ENCODE assay signal across 14 cellular contexts in genomic region chr17:34613064-34614019, GRCh38. TPM values are rescaled to one million over a fixed set of nuclear protein-coding genes. Genes with fewer than 3 reads are reported as not detected.
A peak's percentile ranks its signal among the peaks of the same experiment; 100 is the strongest.
DNase-seq lines count a peak whose midpoint lies in the region; ATAC-seq and TF ChIP-seq lines count a peak whose summit lies in the region.
"Had no signal": no experiment of that assay in that cellular context is flagged by ENCODE, and none has a peak within 500 bp of the region (broad histone marks: within the 10 kb centered on the region; RNA-seq: fewer than 3 reads in every experiment).

No MANE protein-coding gene starts in this region.

- TF ChIP-seq CTCF in endodermal cell (conservative IDR thresholded peaks at IDR 0.05) (no peak), retinal pigment epithelial cell (conservative IDR thresholded peaks at IDR 0.05; ENCODE audit: low read depth, low read length) (no peak)

- H3K4me1 ChIP-seq in endodermal cell (ENCODE audit: control insufficient read depth, insufficient read depth, low read length) = peaks cover 21% of the 10 kb centered on the region
- H3K4me1 ChIP-seq: right lobe of liver, upper lobe of right lung had no signal

- peaks cover 64% of the 10 kb centered on the region for H3K4me1 Mint-ChIP-seq in endodermal cell

- ATAC-seq in GM18520 (IDR thresholded peaks at IDR 0.05; ENCODE audit: unreplicated experiment) = no peak
- ATAC-seq in GM19324 (IDR thresholded peaks at IDR 0.05; ENCODE audit: low FRiP score, unreplicated experiment) = no peak
- ATAC-seq in GM19452 (IDR thresholded peaks at IDR 0.05; ENCODE audit: unreplicated experiment) = no peak
- ATAC-seq: right lobe of liver, upper lobe of right lung had no signal

- no peaks in the 10 kb centered on the region for H3K9me3 Mint-ChIP-seq in endodermal cell

- H3K27me3 Mint-ChIP-seq in endodermal cell (ENCODE audit: insufficient read depth) = peaks cover 8% of the 10 kb centered on the region

- peak overlapping the region; percentile 29 for H3K4me3 Mint-ChIP-seq in endodermal cell

- no peak overlapping the region for H3K9ac ChIP-seq in endodermal cell (ENCODE audit: extremely low read depth, low read length, poor library complexity, severe bottlenecking)

- 38 to 46% methylated on average over 3 to 19 of the region's 19 CpGs for WGBS in endodermal cell (ENCODE audit: insufficient coverage in 1 of 2, insufficient read length in 1 of 2), 2 experiments

- H3K4me3 ChIP-seq in endodermal cell (ENCODE audit: low read length) (no peak overlapping the region), retinal pigment epithelial cell (ENCODE audit: low read length) (no peak overlapping the region)
- H3K4me3 ChIP-seq: coronary artery, right lobe of liver, upper lobe of right lung had no signal

- DNase-seq in DMS 273 (lab: John Stamatoyannopoulos, UW; ENCODE audit: unreplicated experiment) = peak; percentile 61
- DNase-seq in DMS 273 treated with DMSO at 0.1 percent for 48 hours (lab: John Stamatoyannopoulos, UW) = no peak
- DNase-seq in NCI-H345 (lab: John Stamatoyannopoulos, UW) = peak; percentile 85
- peak; percentile 84 for DNase-seq in endodermal cell
- peak; percentile 18 for DNase-seq in retinal pigment epithelial cell (ENCODE audit: low read depth)
- DNase-seq: foreskin melanocyte, Karpas-422, right lobe of liver, upper lobe of right lung had no signal

- peak overlapping the region; percentile 90 for H3K27ac Mint-ChIP-seq in endodermal cell

- H3K36me3 Mint-ChIP-seq in endodermal cell (ENCODE audit: low read depth) = no peaks in the 10 kb centered on the region

- no peaks in the 10 kb centered on the region for H3K36me3 ChIP-seq in endodermal cell (ENCODE audit: control insufficient read depth, insufficient read depth, low read length)
- H3K36me3 ChIP-seq: right lobe of liver, upper lobe of right lung had no signal

- no peak overlapping the region for H3K27ac ChIP-seq in endodermal cell (ENCODE audit: low read depth, low read length)
- H3K27ac ChIP-seq: 22Rv1, coronary artery, right lobe of liver, upper lobe of right lung had no signal

- no peaks in the 10 kb centered on the region for H3K27me3 ChIP-seq in endodermal cell (ENCODE audit: control insufficient read depth, insufficient read depth, low read length, poor library complexity, severe bottlenecking)
- H3K27me3 ChIP-seq: right lobe of liver had no signal

- no peaks in the 10 kb centered on the region for H3K9me3 ChIP-seq in endodermal cell (ENCODE audit: control insufficient read depth, low read length)
- H3K9me3 ChIP-seq: right lobe of liver, upper lobe of right lung had no signal

RNA-seq across cellular contexts. Expression of gene TMEM132E, which starts 34.0 kb away (rescaled TPM):
- total RNA-seq in endodermal cell = under 1 TPM in 1 of 2 donors, not detected in 1; 0.15 TPM
- 1.1 TPM for polyA plus RNA-seq in endodermal cell (2013, experiment 1 of 2)
- polyA plus RNA-seq in endodermal cell (2013, experiment 2 of 2) = 0.83 TPM
